In genomic region chr11:49952091-49952490, GRCh38 we compare ENCODE assay signal across 6 cellular contexts.
"Had no signal": no experiment of that assay in that cellular context is flagged by ENCODE, and none has a peak within 500 bp of the region (broad histone marks: within the 10 kb centered on the region; RNA-seq: fewer than 3 reads in every experiment).

OR4C13 (plus strand) TSS chr11:49952391; CDS start chr11:49952423, 32 bp downstream.

- ATAC-seq: Panc1, PC-3, Right ventricle myocardium inferior, SK-N-SH treated with all-trans-retinoic acid at 6 μM for 48 hours, T-cell had no signal

- FAIRE-seq: RCC 7860 had no signal
